12 cellular contexts compared by ENCODE assay signal in genomic region chr9:2722715-2723114, GRCh38. TPM values are rescaled to one million over a fixed set of nuclear protein-coding genes. Genes with fewer than 3 reads are reported as not detected.
DNase-seq lines count a peak whose midpoint lies in the region; ATAC-seq, FAIRE-seq and TF ChIP-seq lines count a peak whose summit lies in the region.
"Had no signal": no experiment of that assay in that cellular context is flagged by ENCODE, and none has a peak within 500 bp of the region (broad histone marks: within the 10 kb centered on the region; RNA-seq: fewer than 3 reads in every experiment).

No MANE protein-coding gene starts in this region.

- H3K9me3 ChIP-seq in MG63: no peaks in the 10 kb centered on the region
- no peaks in the 10 kb centered on the region; the same call in 2 of the 3 replicates for H3K9me3 ChIP-seq in GM12878 (replicated peaks; ENCODE audit: control insufficient read depth, insufficient read depth, low read length)
- H3K9me3 ChIP-seq in left ventricle myocardium inferior (replicated peaks): no peaks in the 10 kb centered on the region
- H3K9me3 ChIP-seq: heart right ventricle, vagina had no signal

- H3K27me3 ChIP-seq in MG63: no peaks in the 10 kb centered on the region
- H3K27me3 ChIP-seq in GM12878 (replicated peaks in 1 of 2; ENCODE audit: control insufficient read depth in 2 of 2, insufficient read depth in 2 of 2, low read length in 1 of 2): no peaks in the 10 kb centered on the region
- no peaks in the 10 kb centered on the region for H3K27me3 ChIP-seq in left ventricle myocardium inferior (ENCODE audit: low read depth)
- H3K27me3 ChIP-seq: cardiac muscle cell, heart right ventricle, vagina had no signal

- H3K4me1 ChIP-seq in GM12878 (ENCODE audit: control insufficient read depth, insufficient read depth, low read length) (no peaks in the 10 kb centered on the region; the same call in 1 of the 2 replicates), left ventricle myocardium inferior (peaks cover 6% of the 10 kb centered on the region)

- DNase-seq in EL (peak; percentile 51), MG63 (peak; percentile 30), GM12878 (ENCODE audit: low read depth, low spot score) (no peak), myocyte (ENCODE audit: low read depth) (peak; percentile 95), posterior vena cava (ENCODE audit: low spot score) (no peak), activated T-cell treated with anti-CD3 and anti-CD28 coated beads for 4 hours (no peak), left ventricle myocardium inferior (no peak), occipital lobe (lab: John Stamatoyannopoulos, UW) (no peak)
- DNase-seq: heart right ventricle had no signal

- FAIRE-seq in GM12878 (lab: Jason Lieb, UNC): peak; percentile 41
- FAIRE-seq: GM19239 had no signal

- no peak for TF ChIP-seq POLR2A in GM12878 (IDR thresholded peaks at IDR 0.05; ENCODE audit: low read depth, low read length)

- no TSS peak for BruUV-seq in GM12878 (replicated peaks; lab: Mats Ljungman, UMichigan)

- no peaks in the 10 kb centered on the region for H4K20me1 ChIP-seq in GM12878 (ENCODE audit: control insufficient read depth, insufficient read depth)

- H3K9ac ChIP-seq in GM12878 (ENCODE audit: control insufficient read depth, insufficient read depth, low read length): no peak overlapping the region

- RAD21 ChIA-PET in GM12878 (lab: Charles Lee; ENCODE audit: unreplicated experiment): no interaction called here

- H3K4me2 ChIP-seq in GM12878 (ENCODE audit: control insufficient read depth, insufficient read depth): no peak overlapping the region

- TF ChIP-seq CTCF in GM12878 (IDR thresholded peaks at IDR 0.05 in 2 of 3, conservative IDR thresholded peaks at IDR 0.05 in 1 of 3; ENCODE audit: control insufficient read depth in 2 of 3, extremely low read depth in 1 of 3, insufficient read depth in 1 of 3, low read depth in 3 of 3, low read length in 3 of 3): no peak
- TF ChIP-seq CTCF in left ventricle myocardium inferior (IDR thresholded peaks at IDR 0.05; ENCODE audit: borderline replicate concordance): no peak

- POLR2A ChIA-PET in GM12878 (lab: Charles Lee): no interaction called here

- in situ Hi-C loops in GM12878 (cut with MboI): loop anchor here (10.0 kb wide), 1 partner anchor 588 kb away; no protein-coding TSS in a partner anchor

- TF ChIP-seq EP300 in GM12878 (IDR thresholded peaks at IDR 0.05; ENCODE audit: borderline replicate concordance in 1 of 2, control insufficient read depth in 1 of 2, low read depth in 2 of 2, low read length in 2 of 2): no peak

- intact Hi-C loops in GM12878 (cut with micrococcal nuclease; ENCODE audit: unreplicated experiment) (loop anchor here (10.0 kb wide), 1 partner anchor 568 kb away; no protein-coding TSS in a partner anchor), posterior vena cava (cut with DNase I) (loop anchor here (10.0 kb wide), 2 partner anchors 98 to 588 kb away; partner anchors contain the start of gene VLDLR (in 1 of the 2)), left ventricle myocardium inferior (cut with micrococcal nuclease) (no loop called here)

- no peaks in the 10 kb centered on the region for H3K36me3 ChIP-seq in MG63
- H3K36me3 ChIP-seq in GM12878 (ENCODE audit: control insufficient read depth in 2 of 2, insufficient read depth in 2 of 2, low read length in 1 of 2): peaks cover 0 to 3% of the 10 kb centered on the region in 2 experiments; a peak in 2 of 4 replicates
- no peaks in the 10 kb centered on the region for H3K36me3 ChIP-seq in left ventricle myocardium inferior
- H3K36me3 ChIP-seq: cardiac muscle cell, heart right ventricle, vagina had no signal

- 90% methylated on average over 1 of the region's 2 CpGs for WGBS in GM12878 (ENCODE audit: insufficient coverage, insufficient replicate concordance, low lambda C conversion rate, missing lambda C conversion rate)

- no peak overlapping the region for H2AFZ ChIP-seq in GM12878 (ENCODE audit: control insufficient read depth, low read depth, low read length)

- ATAC-seq in GM12878: peak; percentile 36; the same call in 1 of the 3 replicates

- H3K27ac ChIP-seq in GM12878 (ENCODE audit: control insufficient read depth, insufficient read depth) (no peak overlapping the region), left ventricle myocardium inferior (replicated peaks) (no peak overlapping the region)
- H3K27ac ChIP-seq: cardiac muscle cell, heart right ventricle, vagina had no signal

- no peak for TF ChIP-seq RAD21 in GM12878 (IDR thresholded peaks at IDR 0.05; ENCODE audit: insufficient read depth, low read depth, low read length)

- H3K4me3 ChIP-seq in MG63 (no peak overlapping the region), GM12878 (no peak overlapping the region), left ventricle myocardium inferior (no peak overlapping the region)
- H3K4me3 ChIP-seq: cardiac muscle cell, heart right ventricle, vagina had no signal

- SMC1A ChIA-PET in GM12878 (lab: Charles Lee; ENCODE audit: uncharacterized antibody, unreplicated experiment): interaction anchor here (1.1 to 1.2 kb wide), 2 partner anchors 13 to 242 kb away, joined by 3 read pairs; no protein-coding TSS in a partner anchor

- CTCF ChIA-PET in GM12878 (lab: Yijun Ruan, JAX): interaction anchor here (0.5 to 1.6 kb wide), 2 partner anchors 23 to 586 kb away, joined by 3 to 6 read pairs; no protein-coding TSS in a partner anchor

- H3K79me2 ChIP-seq in GM12878 (ENCODE audit: control insufficient read depth, insufficient read depth, low read length): no peaks in the 10 kb centered on the region

TF ChIP-seq in GM12878, 131 proteins besides CTCF, POLR2A, EP300 and RAD21:
- TF ChIP-seq RELA (IDR thresholded peaks at IDR 0.05; ENCODE audit: borderline replicate concordance, partially characterized antibody) (no peak), ZNF24 (IDR thresholded peaks at IDR 0.05) (no peak), MEF2B (IDR thresholded peaks at IDR 0.05; ENCODE audit: partially characterized antibody, poor library complexity, severe bottlenecking) (no peak), GATAD2B (conservative IDR thresholded peaks at IDR 0.05; ENCODE audit: low read depth) (no peak), JUNB (IDR thresholded peaks at IDR 0.05) (no peak), YBX1 (IDR thresholded peaks at IDR 0.05) (no peak), NFIC (IDR thresholded peaks at IDR 0.05; ENCODE audit: low read depth, low read length) (no peak), ZBTB11 (CRISPR knock-in tag; IDR thresholded peaks at IDR 0.05) (no peak), SMARCA5 (IDR thresholded peaks at IDR 0.05) (no peak), RUNX3 (IDR thresholded peaks at IDR 0.05; ENCODE audit: low read length) (no peak), SUZ12 (IDR thresholded peaks at IDR 0.05; ENCODE audit: unreplicated experiment) (no peak)

RNA-seq across cellular contexts. Expression of gene KCNV2, which starts 5.4 kb away (rescaled TPM):
- total RNA-seq in MG63 (2014; rRNA removed; shearing (Covaris generic); ENCODE audit: low replicate concordance): not detected in 2 replicates
- total RNA-seq in GM12878 (2013; cell fraction: nucleolus; rRNA removed): not detected in 2 replicates
- total RNA-seq in GM12878 (2014; rRNA removed) (0.05 and 0.23 TPM in 2 replicates), GM12878 (2014; rRNA removed; fragmentation: Illumina TruSeq; extraction: Trizol) (0.09 TPM in 1 of 2 replicates, not detected in the other), GM12878 (2021) (0.11 TPM in 1 of 2 replicates, not detected in the other), myocyte (not detected in 2 replicates), posterior vena cava (not detected), left ventricle myocardium inferior (not detected), occipital lobe (not detected)
- not detected for polyA plus RNA-seq in GM12878 (2011; ENCODE audit: low read depth)
- polyA plus RNA-seq in GM12878 (2011; rRNA removed) (not detected in 2 replicates), GM12878 (2014; fragmentation: Illumina TruSeq; extraction: Trizol) (not detected in 2 replicates), GM12878 (2014; fragmentation: Nextera tagmentation; extraction: Ambion mirVana) (under 1 TPM; 0.04 to 0.06 TPM), GM12878 (2014; rRNA removed) (0.08 and 0.09 TPM in 2 replicates), GM12878 (2016; fragmentation: Nextera tagmentation; extraction: Ambion mirVana) (under 1 TPM in 1 of 2 experiments, not detected in 1; 0.37 TPM)
- polyA plus RNA-seq in GM12878 (2011; cell fraction: cytosol; rRNA removed): not detected in 2 replicates
- not detected in 2 replicates for polyA plus RNA-seq in GM12878 (2011; cell fraction: nucleus; rRNA removed)
- polyA plus RNA-seq in GM12878 (2012): 0.18 and 0.20 TPM in 2 replicates
- polyA minus RNA-seq in GM12878 (2011; rRNA and poly(A)+ RNA removed): not detected in 2 replicates
- polyA minus RNA-seq in GM12878 (2011; cell fraction: cytosol; rRNA and poly(A)+ RNA removed): not detected in 2 replicates
- polyA minus RNA-seq in GM12878 (2011; cell fraction: nucleus; rRNA and poly(A)+ RNA removed): not detected in 2 replicates
- polyA plus RNA-seq in myocyte (2012): 0.13 TPM
- total RNA-seq: cardiac muscle cell, heart right ventricle, vagina had no signal
- polyA plus RNA-seq: heart right ventricle had no signal

Comparison
In these comparisons a context has a peak if more than half of its experiments do, and no peak if none do; other contexts are left out.
1. DNase-seq: peak in EL (single experiment), MG63 (single experiment) and myocyte (single experiment); none in GM12878 (single experiment), posterior vena cava (single experiment), activated T-cell treated with anti-CD3 and anti-CD28 coated beads for 4 hours (single experiment), left ventricle myocardium inferior (single experiment) and occipital lobe (single experiment).